In the genomic region with DNA sequence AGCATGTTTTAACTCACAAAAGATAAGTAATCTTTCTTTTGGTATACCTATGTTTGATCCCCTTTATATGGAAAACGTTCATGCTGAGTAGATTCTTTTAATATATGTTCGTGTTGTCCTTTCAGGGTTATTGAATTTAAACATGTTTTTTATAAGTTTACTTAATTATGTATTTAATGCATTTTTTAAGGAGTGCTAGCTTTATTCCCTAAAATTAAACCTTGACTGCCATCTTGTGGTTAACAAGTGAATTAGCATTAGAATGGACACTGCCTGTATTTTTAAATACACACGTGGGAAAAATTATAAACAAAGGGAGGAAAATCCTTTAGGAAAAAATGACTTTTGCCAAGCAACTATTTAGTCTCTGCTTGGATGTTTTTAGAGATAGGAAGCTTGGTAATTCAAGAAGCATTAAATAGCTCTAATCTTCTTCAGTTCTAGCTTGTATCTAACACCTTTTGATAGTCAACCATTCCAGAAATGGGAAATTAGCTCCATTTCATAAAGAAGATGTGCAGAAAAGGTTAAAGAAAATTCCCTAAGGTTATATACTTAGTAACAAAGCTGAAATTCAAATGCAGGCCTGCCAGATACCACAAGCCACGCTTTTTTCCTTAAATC, we compare ENCODE assay signal across 8 cellular contexts. TPM values are rescaled to one million over a fixed set of nuclear protein-coding genes. Genes with fewer than 3 reads are reported as not detected.
DNase-seq lines count a peak whose midpoint lies in the region; ATAC-seq, FAIRE-seq and TF ChIP-seq lines count a peak whose summit lies in the region.

No MANE protein-coding gene starts in this region.

- no peak overlapping the region for H4K91ac ChIP-seq in mesenchymal stem cell (ENCODE audit: low read length)

- no peak overlapping the region for H2BK15ac ChIP-seq in mesenchymal stem cell (ENCODE audit: low read depth, poor library complexity, severe bottlenecking)

- H3K27ac ChIP-seq in A673 (ENCODE audit: low read depth, low read length, poor library complexity, severe bottlenecking) (peak overlapping the region; percentile 70), mesenchymal stem cell (ENCODE audit: low read length, poor library complexity, severe bottlenecking) (no peak overlapping the region)

- peak; percentile 49 for FAIRE-seq in GM18507 (lab: Jason Lieb, UNC)

- H3K4me3 ChIP-seq in A673 (ENCODE audit: low read depth, low read length, poor library complexity, severe bottlenecking) (no peak overlapping the region), mesenchymal stem cell (ENCODE audit: insufficient read depth in 1 of 2, low read depth in 1 of 2, low read length in 2 of 2) (no peak overlapping the region)

- H3K4me2 ChIP-seq in mesenchymal stem cell (ENCODE audit: low read length, poor library complexity, severe bottlenecking) = no peak overlapping the region

- H3K9me3 ChIP-seq in A673 (ENCODE audit: low read depth, low read length, poor library complexity, severe bottlenecking) (no peaks in the 10 kb centered on the region), mesenchymal stem cell (ENCODE audit: control insufficient read depth, low read length) (no peaks in the 10 kb centered on the region)

- POLR2A ChIA-PET in A673 (lab: Charles Lee; ENCODE audit: low non-redundant PET) = no interaction called here

- H3K79me1 ChIP-seq in mesenchymal stem cell (replicated peaks; ENCODE audit: low read length, poor library complexity, severe bottlenecking) = no peaks in the 10 kb centered on the region

- H3K14ac ChIP-seq in mesenchymal stem cell (ENCODE audit: low read length in 2 of 2) = no peak overlapping the region

- H3K4me1 ChIP-seq in A673 (ENCODE audit: insufficient read depth, low read length, poor library complexity, severe bottlenecking) (peaks cover 57% of the 10 kb centered on the region), mesenchymal stem cell (ENCODE audit: control insufficient read depth, insufficient read depth, low read depth, low read length) (no peaks in the 10 kb centered on the region)

- H4K8ac ChIP-seq in mesenchymal stem cell (ENCODE audit: low read length) = no peak overlapping the region

- H3K27me3 ChIP-seq in A673 (replicated peaks; ENCODE audit: insufficient read depth, low read depth, low read length, poor library complexity) (no peaks in the 10 kb centered on the region), mesenchymal stem cell (ENCODE audit: control insufficient read depth in 1 of 2, insufficient read depth in 1 of 2, low read length in 2 of 2) (peaks cover 0 to 5% of the 10 kb centered on the region in 2 experiments)

- H3K36me3 ChIP-seq in A673 (ENCODE audit: insufficient read depth, low read length, poor library complexity, severe bottlenecking) (no peaks in the 10 kb centered on the region), mesenchymal stem cell (ENCODE audit: control insufficient read depth in 1 of 2, insufficient read depth in 2 of 2, low read depth in 1 of 2, low read length in 2 of 2) (no peaks in the 10 kb centered on the region)

- BruUV-seq in A673 (replicated peaks; lab: Mats Ljungman, UMichigan) = no TSS peak

- H3K4ac ChIP-seq in mesenchymal stem cell (ENCODE audit: low read depth in 1 of 2, low read length in 2 of 2) = no peak overlapping the region

- no peak for ATAC-seq in GM21737 (IDR thresholded peaks at IDR 0.05; ENCODE audit: unreplicated experiment)

- H2AK5ac ChIP-seq in mesenchymal stem cell (ENCODE audit: low read length, severe bottlenecking) = no peak overlapping the region

- H2BK5ac ChIP-seq in mesenchymal stem cell (ENCODE audit: low read depth, low read length, poor library complexity, severe bottlenecking) = no peak overlapping the region

- H3K9ac ChIP-seq in mesenchymal stem cell (ENCODE audit: low read length) = peak overlapping the region; percentile 15

- WGBS in mesenchymal stem cell = 75% methylated on average over 1 of the region's 4 CpGs

- CTCF ChIA-PET in A673 (lab: Charles Lee) = interaction anchor here (0.6 to 1.3 kb wide), 5 partner anchors 475 to 689 kb away, joined by 3 to 10 read pairs (median 4); no protein-coding TSS in a partner anchor

- intact Hi-C loops in A673 (cut with micrococcal nuclease; ENCODE audit: unreplicated experiment) = loop anchor here (1.0 to 10.0 kb wide), 3 partner anchors 554 to 1402 kb away; no protein-coding TSS in a partner anchor

- H2AFZ ChIP-seq in mesenchymal stem cell (ENCODE audit: low read depth, low read length) = no peak overlapping the region

- H2BK12ac ChIP-seq in mesenchymal stem cell (ENCODE audit: low read length in 2 of 2) = no peak overlapping the region

- peak; percentile 85 for TF ChIP-seq CTCF in A673 (conservative IDR thresholded peaks at IDR 0.05; ENCODE audit: low read depth, low read length)

- no peak overlapping the region for H3K23ac ChIP-seq in mesenchymal stem cell (ENCODE audit: low read length in 2 of 2)

- DNase-seq in A673 (ENCODE audit: low spot score) (peak; percentile 81), GM18507 (ENCODE audit: extremely low spot score, insufficient read length, low read depth) (no peak), NCI-H510A treated with DMSO at 0.1 percent for 48 hours (lab: John Stamatoyannopoulos, UW) (peak; percentile 79), cerebellum (ENCODE audit: low spot score) (peak; percentile 46), mesenchymal stem cell (peak; percentile 56), cortex of kidney (lab: John Stamatoyannopoulos, UW) (no peak), foreskin melanocyte (no peak)

- no peak overlapping the region for H2BK120ac ChIP-seq in mesenchymal stem cell (ENCODE audit: low read depth, low read length)

- H3K18ac ChIP-seq in mesenchymal stem cell (ENCODE audit: low read depth in 1 of 2, low read length in 2 of 2) = no peak overlapping the region

RNA-seq across cellular contexts. Expression of a gene that starts 43.0 kb away (rescaled TPM):
- total RNA-seq in A673 (2021) = not detected in 2 replicates
- total RNA-seq in cerebellum = not detected
- not detected for polyA plus RNA-seq in mesenchymal stem cell (2013, experiment 1 of 2)
- polyA plus RNA-seq in mesenchymal stem cell (2013, experiment 2 of 2) = not detected

Comparison
In these comparisons a context has a peak if more than half of its experiments do, and no peak if none do; other contexts are left out.
1. DNase-seq: peak in A673 (single experiment), NCI-H510A treated with DMSO at 0.1 percent for 48 hours (single experiment), cerebellum (single experiment) and mesenchymal stem cell (single experiment); none in GM18507 (single experiment), cortex of kidney (single experiment) and foreskin melanocyte (single experiment).